Comparison of ENCODE assay signal across 10 cellular contexts in the genomic region with DNA sequence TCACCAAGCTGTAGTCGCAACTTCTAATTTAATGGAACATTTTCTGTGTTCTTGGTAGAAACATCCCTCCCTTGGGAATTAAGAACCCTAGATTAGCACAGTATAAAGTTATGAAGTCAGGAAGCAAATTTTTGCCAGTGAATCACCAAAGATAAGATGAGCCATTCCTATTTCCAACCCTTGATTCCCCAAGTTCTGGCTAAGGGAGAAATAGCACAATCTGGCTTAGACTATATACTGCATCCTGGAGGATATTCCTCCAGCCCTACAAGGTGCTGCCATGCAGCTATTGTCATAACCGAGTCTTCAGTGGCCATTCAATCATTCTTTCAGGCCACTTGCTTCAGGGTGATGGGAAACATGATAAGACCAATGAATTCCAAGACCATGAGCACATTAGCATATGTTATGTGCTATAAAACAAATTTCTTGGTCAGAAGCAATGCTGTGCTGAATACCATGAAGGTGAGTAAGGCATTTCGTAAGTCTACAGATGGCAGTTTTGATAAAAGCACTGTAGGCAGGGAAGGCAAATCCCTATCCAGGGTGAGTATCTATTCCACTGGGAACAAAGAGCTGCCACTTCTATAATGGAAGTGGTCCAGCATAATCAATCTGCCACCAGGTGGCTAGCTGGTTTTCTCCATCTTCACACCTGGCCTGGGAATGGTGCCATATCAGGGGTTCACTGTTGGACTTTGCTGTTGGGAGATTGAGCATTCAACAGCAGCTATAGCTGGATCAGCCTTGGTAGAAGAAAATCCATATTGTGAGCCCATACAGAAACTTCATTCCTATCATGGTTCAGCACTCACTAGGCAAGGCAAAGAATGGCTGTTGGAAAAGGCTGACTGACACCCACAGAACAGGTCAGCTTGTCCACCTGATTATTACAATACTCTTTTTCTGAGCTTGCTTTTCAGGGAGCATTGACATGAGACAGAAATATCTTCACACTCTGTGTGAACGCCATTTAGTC. TPM values are rescaled to one million over a fixed set of nuclear protein-coding genes. Genes with fewer than 3 reads are reported as not detected.
DNase-seq lines count a peak whose midpoint lies in the region; TF ChIP-seq lines count a peak whose summit lies in the region.
"Had no signal": no experiment of that assay in that cellular context is flagged by ENCODE, and none has a peak within 500 bp of the region (broad histone marks: within the 10 kb centered on the region; RNA-seq: fewer than 3 reads in every experiment).

No MANE protein-coding gene starts in this region.

- no TSS peak for BruUV-seq in MCF 10A (replicated peaks; lab: Mats Ljungman, UMichigan)

- H3K27ac ChIP-seq in breast epithelium = no peak overlapping the region
- H3K27ac ChIP-seq in stomach = no peak overlapping the region

- no peaks in the 10 kb centered on the region for H3K27me3 Mint-ChIP-seq in MCF 10A (ENCODE audit: insufficient read depth, unreplicated experiment)

- 73 to 87% (median 77%) methylated on average over 4 of the region's 4 CpGs for WGBS in stomach, 5 donors

- H3K36me3 ChIP-seq in breast epithelium (no peaks in the 10 kb centered on the region), stomach (no peaks in the 10 kb centered on the region)

- CTCF ChIA-PET in MCF 10A (lab: Yijun Ruan, JAX) = interaction anchor here (0.5 to 1.8 kb wide), 15 partner anchors 15 to 565 kb away, joined by 3 to 9 read pairs (median 4); no protein-coding TSS in a partner anchor

- peaks cover 3% of the 10 kb centered on the region for H3K9me3 Mint-ChIP-seq in MCF 10A (ENCODE audit: unreplicated experiment)

- no peak overlapping the region for H3K4me3 Mint-ChIP-seq in MCF 10A (ENCODE audit: unreplicated experiment)
- H3K4me3 Mint-ChIP-seq: CD14-positive monocyte had no signal

- TF ChIP-seq POLR2A in breast epithelium (IDR thresholded peaks at IDR 0.05) (no peak), stomach (IDR thresholded peaks at IDR 0.05) (no peak)

- H3K4me1 ChIP-seq in breast epithelium (no peaks in the 10 kb centered on the region), stomach (no peaks in the 10 kb centered on the region)

- POLR2A ChIA-PET in MCF 10A (lab: Yijun Ruan, JAX) = interaction anchor here (0.6 to 2.5 kb wide), 12 partner anchors 9 to 159 kb away, joined by 3 to 28 read pairs (median 4); partner anchors contain the start of gene ARL15

- H3K27ac Mint-ChIP-seq in MCF 10A (ENCODE audit: low read depth, unreplicated experiment) = no peak overlapping the region
- H3K27ac Mint-ChIP-seq: CD14-positive monocyte had no signal

- TF ChIP-seq EP300 in stomach (IDR thresholded peaks at IDR 0.05) = no peak

- intact Hi-C loops in MCF 10A (cut with micrococcal nuclease) (no loop called here), breast epithelium (cut with DNase I; ENCODE audit: low total_unique reads) (no loop called here), stomach (cut with DNase I; ENCODE audit: low total_unique reads) (no loop called here)

- DNase-seq in MCF 10A (ENCODE audit: unreplicated experiment) = peak; percentile 75
- DNase-seq in breast epithelium (ENCODE audit: low spot score in 2 of 2) = no peak
- peak; percentile 90 for DNase-seq in RPMI7951 (ENCODE audit: low read depth)
- DNase-seq in fibroblast of peridontal ligament (ENCODE audit: extremely low read depth) = peak; percentile 90
- peak; percentile 72 for DNase-seq in stomach
- DNase-seq in DMS53 treated with DMSO at 0.1 percent for 48 hours (lab: John Stamatoyannopoulos, UW; ENCODE audit: unreplicated experiment) = no peak
- DNase-seq in ureter (ENCODE audit: low spot score) = no peak
- no peak for DNase-seq in ecto neural progenitor cell (ENCODE audit: low spot score)
- DNase-seq: activated naive CD4-positive, alpha-beta T cell treated with anti-CD3 and anti-CD28 coated beads, Interleukin-2, amount 50 U/mL, for 16 hours had no signal

- H3K9me3 ChIP-seq in breast epithelium (no peaks in the 10 kb centered on the region), stomach (peaks cover 0 to 7% (median 2%) of the 10 kb centered on the region in 4 donors)

- no peak for TF ChIP-seq CTCF in MCF 10A (IDR thresholded peaks at IDR 0.05; ENCODE audit: unreplicated experiment)
- TF ChIP-seq CTCF in breast epithelium (IDR thresholded peaks at IDR 0.05) = no peak
- TF ChIP-seq CTCF in stomach (IDR thresholded peaks at IDR 0.05) = peak in 3 of 7 experiments; percentile 4 to 24 (median 22)

- no peaks in the 10 kb centered on the region for H3K36me3 Mint-ChIP-seq in MCF 10A (ENCODE audit: insufficient read depth, unreplicated experiment)
- H3K36me3 Mint-ChIP-seq: CD14-positive monocyte had no signal

- H3K27me3 ChIP-seq in breast epithelium (no peaks in the 10 kb centered on the region), stomach (no peaks in the 10 kb centered on the region)

- H3K4me3 ChIP-seq in breast epithelium (no peak overlapping the region), stomach (no peak overlapping the region)

- H3K4me1 Mint-ChIP-seq in MCF 10A (ENCODE audit: insufficient read depth, unreplicated experiment) = peaks cover 16% of the 10 kb centered on the region
- H3K4me1 Mint-ChIP-seq: CD14-positive monocyte had no signal

RNA-seq across cellular contexts. Expression of gene ARL15, which starts 19.6 kb away (rescaled TPM):
- total RNA-seq in MCF 10A (2022) = 10.1 and 11.3 TPM in 2 replicates
- 10 to 100 TPM; 29.0 to 65.0 (median 42.9) TPM for total RNA-seq in breast epithelium
- total RNA-seq in RPMI7951 (2014; rRNA removed; shearing (Covaris generic)) = 9.7 and 11.3 TPM in 2 replicates
- 10 to 100 TPM in 3 of 5 donors, 1 to 10 TPM in 2; 1.7 to 72.7 (median 19.6) TPM for total RNA-seq in stomach
- polyA plus RNA-seq in stomach = 10 to 100 TPM in 2 of 3 donors, 1 to 10 TPM in 1; 5.7 to 15.0 (median 10.2) TPM
- 48.0 TPM for total RNA-seq in ureter

Comparison
In these comparisons a context has a peak if more than half of its experiments do, and no peak if none do; other contexts are left out.
1. DNase-seq: peak in MCF 10A (single experiment), RPMI7951 (single experiment), fibroblast of peridontal ligament (single experiment) and stomach (single experiment); none in breast epithelium (0 of 2), DMS53 treated with DMSO at 0.1 percent for 48 hours (single experiment), ureter (single experiment) and ecto neural progenitor cell (single experiment).